10 cellular contexts compared by ENCODE assay signal in the genomic region with DNA sequence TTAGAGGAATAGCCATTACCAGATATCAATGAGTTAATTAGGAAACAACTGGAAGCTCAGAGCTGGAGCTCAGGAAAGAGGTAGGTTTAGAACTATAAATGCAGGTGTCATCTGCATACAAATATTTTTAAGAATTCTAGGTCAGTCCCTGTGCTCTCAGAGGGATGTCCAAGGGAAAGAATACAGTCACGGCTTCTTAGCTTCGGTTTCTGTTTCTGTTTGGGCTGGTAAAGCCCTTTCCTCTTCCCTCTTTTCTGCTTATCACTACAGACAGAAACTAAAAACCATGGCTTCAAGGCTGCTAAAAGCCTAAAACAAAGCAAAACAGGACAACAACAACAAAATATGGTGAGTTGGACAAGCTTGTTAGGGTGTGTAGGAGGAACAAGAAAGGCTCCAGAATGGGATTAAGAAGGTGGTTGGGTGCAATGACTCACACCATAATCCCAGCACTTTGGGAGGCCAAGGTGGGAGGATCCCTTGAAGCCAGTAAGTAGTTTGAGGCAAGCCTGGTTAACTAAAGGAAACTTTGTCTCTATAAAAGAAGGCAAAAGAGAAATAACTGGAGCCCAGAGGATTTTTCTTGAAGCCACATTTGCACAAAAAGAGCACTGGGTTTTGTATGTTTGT.
DNase-seq lines count a peak whose midpoint lies in the region; ATAC-seq, FAIRE-seq and TF ChIP-seq lines count a peak whose summit lies in the region.
"Had no signal": no experiment of that assay in that cellular context is flagged by ENCODE, and none has a peak within 500 bp of the region (broad histone marks: within the 10 kb centered on the region; RNA-seq: fewer than 3 reads in every experiment).

No MANE protein-coding gene starts in this region.

- peaks cover 7% of the 10 kb centered on the region for H3K4me1 Mint-ChIP-seq in activated naive CD8-positive, alpha-beta T cell treated with anti-CD3 and anti-CD28 coated beads, Interleukin-2, amount 50 U/mL, for 24 hours

- no peak for TF ChIP-seq EP300 in transverse colon (IDR thresholded peaks at IDR 0.05; ENCODE audit: low read depth)

- no peaks in the 10 kb centered on the region for H3K27me3 Mint-ChIP-seq in activated naive CD8-positive, alpha-beta T cell treated with anti-CD3 and anti-CD28 coated beads, Interleukin-2, amount 50 U/mL, for 24 hours

- TF ChIP-seq POLR2A in GM12891 (IDR thresholded peaks at IDR 0.05; ENCODE audit: low read depth, low read length): no peak
- no peak for TF ChIP-seq POLR2A in transverse colon (IDR thresholded peaks at IDR 0.05)

- H3K27ac ChIP-seq in transverse colon: no peak overlapping the region

- 32 to 56% methylated on average over 2 of the region's 2 CpGs for WGBS in transverse colon (ENCODE audit: low coverage in 1 of 2), 2 donors

- in situ Hi-C loops in transverse colon (cut with MboI; ENCODE audit: low pct_ligation_motif_present in 1 of 4, low pct_unique_long_range_greater_than_20kb in 1 of 4, low sequenced_read_pairs in 3 of 4): no loop called here

- no peak for FAIRE-seq in GM12891 (lab: Jason Lieb, UNC)

- ATAC-seq in GM19467 (IDR thresholded peaks at IDR 0.05; ENCODE audit: unreplicated experiment): peak; percentile 85
- ATAC-seq in HG03175 (IDR thresholded peaks at IDR 0.05; ENCODE audit: unreplicated experiment): peak; percentile 92
- peak; percentile 54 for ATAC-seq in activated naive CD8-positive, alpha-beta T cell treated with anti-CD3 and anti-CD28 coated beads, Interleukin-2, amount 50 U/mL, for 24 hours

- peaks cover 4% of the 10 kb centered on the region for H3K9me3 Mint-ChIP-seq in activated naive CD8-positive, alpha-beta T cell treated with anti-CD3 and anti-CD28 coated beads, Interleukin-2, amount 50 U/mL, for 24 hours
- H3K9me3 Mint-ChIP-seq: activated naive CD4-positive, alpha-beta T cell treated with anti-CD3 and anti-CD28 coated beads, Interleukin-2, amount 50 U/mL, for 24 hours had no signal

- H3K36me3 Mint-ChIP-seq in activated naive CD8-positive, alpha-beta T cell treated with anti-CD3 and anti-CD28 coated beads, Interleukin-2, amount 50 U/mL, for 24 hours (ENCODE audit: low read depth): no peaks in the 10 kb centered on the region
- H3K36me3 Mint-ChIP-seq: activated naive CD4-positive, alpha-beta T cell treated with anti-CD3 and anti-CD28 coated beads, Interleukin-2, amount 50 U/mL, for 24 hours had no signal

- H3K4me1 ChIP-seq in transverse colon: peaks cover 0 to 3% (median 0%) of the 10 kb centered on the region in 4 donors

- intact Hi-C loops in transverse colon (cut with DNase I; ENCODE audit: low total_unique reads): no loop called here

- TF ChIP-seq CTCF in transverse colon (IDR thresholded peaks at IDR 0.05): no peak

- no peaks in the 10 kb centered on the region for H3K27me3 ChIP-seq in transverse colon

- H3K36me3 ChIP-seq in transverse colon: no peaks in the 10 kb centered on the region

- no peak overlapping the region for H3K27ac Mint-ChIP-seq in activated naive CD8-positive, alpha-beta T cell treated with anti-CD3 and anti-CD28 coated beads, Interleukin-2, amount 50 U/mL, for 24 hours

- DNase-seq in GM12891 (ENCODE audit: insufficient read length, low spot score): no peak
- no peak for DNase-seq in activated naive CD8-positive, alpha-beta T cell treated with anti-CD3 and anti-CD28 coated beads, Interleukin-2, amount 50 U/mL, for 24 hours
- DNase-seq in islet precursor cell: no peak
- DNase-seq in NCI-H2171 treated with DMSO at 0.1 percent for 48 hours (lab: John Stamatoyannopoulos, UW): no peak
- no peak for DNase-seq in activated CD4-positive, alpha-beta T cell treated with anti-CD3 and anti-CD28 coated beads for 4 hours
- no peak for DNase-seq in transverse colon
- DNase-seq: NCI-H524 had no signal

- no peak overlapping the region for H3K4me3 ChIP-seq in transverse colon

- no peaks in the 10 kb centered on the region for H3K9me3 ChIP-seq in transverse colon

- H3K4me3 Mint-ChIP-seq in activated naive CD8-positive, alpha-beta T cell treated with anti-CD3 and anti-CD28 coated beads, Interleukin-2, amount 50 U/mL, for 24 hours: no peak overlapping the region
- H3K4me3 Mint-ChIP-seq: activated naive CD4-positive, alpha-beta T cell treated with anti-CD3 and anti-CD28 coated beads, Interleukin-2, amount 50 U/mL, for 24 hours had no signal

TF ChIP-seq in GM12891, 5 proteins besides CTCF, POLR2A, EP300 and RAD21:
- TF ChIP-seq POLR2AphosphoS5 (IDR thresholded peaks at IDR 0.05; ENCODE audit: low read depth, low read length) (no peak), SPI1 (IDR thresholded peaks at IDR 0.05; ENCODE audit: low read depth, low read length) (peak; percentile 31; the same call in 1 of the 2 replicates)
